ENCODE assay signal across 1 cellular context in the genomic region with DNA sequence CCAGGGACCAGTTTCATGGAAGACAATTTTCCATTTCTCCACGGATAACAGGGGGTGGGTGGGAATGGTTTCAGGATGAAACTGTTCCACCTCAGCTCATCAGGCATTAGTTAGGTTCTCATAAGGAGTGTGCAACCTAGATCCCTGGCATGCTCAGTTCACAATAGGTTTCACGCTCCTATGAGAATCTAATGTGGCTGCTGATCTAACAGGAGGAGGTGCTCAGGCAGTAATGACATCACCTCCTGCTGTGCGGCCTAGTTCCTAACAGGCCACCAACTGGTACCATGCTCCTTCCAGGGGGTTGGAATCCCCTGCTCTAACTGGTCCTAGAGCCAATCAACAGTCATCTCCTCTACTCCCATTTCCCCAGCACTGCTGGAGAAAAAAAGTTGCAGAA.
TF ChIP-seq lines count a peak whose summit lies in the region.

No MANE protein-coding gene starts in this region.

TF ChIP-seq in HEK293, 187 proteins besides CTCF, POLR2A, EP300 and RAD21 (continued from another document and continues in another):
- TF ChIP-seq, protein P1, sequence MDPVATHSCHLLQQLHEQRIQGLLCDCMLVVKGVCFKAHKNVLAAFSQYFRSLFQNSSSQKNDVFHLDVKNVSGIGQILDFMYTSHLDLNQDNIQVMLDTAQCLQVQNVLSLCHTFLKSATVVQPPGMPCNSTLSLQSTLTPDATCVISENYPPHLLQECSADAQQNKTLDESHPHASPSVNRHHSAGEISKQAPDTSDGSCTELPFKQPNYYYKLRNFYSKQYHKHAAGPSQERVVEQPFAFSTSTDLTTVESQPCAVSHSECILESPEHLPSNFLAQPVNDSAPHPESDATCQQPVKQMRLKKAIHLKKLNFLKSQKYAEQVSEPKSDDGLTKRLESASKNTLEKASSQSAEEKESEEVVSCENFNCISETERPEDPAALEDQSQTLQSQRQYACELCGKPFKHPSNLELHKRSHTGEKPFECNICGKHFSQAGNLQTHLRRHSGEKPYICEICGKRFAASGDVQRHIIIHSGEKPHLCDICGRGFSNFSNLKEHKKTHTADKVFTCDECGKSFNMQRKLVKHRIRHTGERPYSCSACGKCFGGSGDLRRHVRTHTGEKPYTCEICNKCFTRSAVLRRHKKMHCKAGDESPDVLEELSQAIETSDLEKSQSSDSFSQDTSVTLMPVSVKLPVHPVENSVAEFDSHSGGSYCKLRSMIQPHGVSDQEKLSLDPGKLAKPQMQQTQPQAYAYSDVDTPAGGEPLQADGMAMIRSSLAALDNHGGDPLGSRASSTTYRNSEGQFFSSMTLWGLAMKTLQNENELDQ (tag by site-specific recombination; IDR thresholded peaks at IDR 0.05; ENCODE audit: low read depth) = no peak
- TF ChIP-seq KLF16 (tag by site-specific recombination; IDR thresholded peaks at IDR 0.05) (no peak), ZBTB17 (tag by site-specific recombination; IDR thresholded peaks at IDR 0.05) (peak; percentile 83), ZNF184 (tag by site-specific recombination; IDR thresholded peaks at IDR 0.05) (no peak), ZBTB48 (tag by site-specific recombination; IDR thresholded peaks at IDR 0.05) (0 out of 2 replicates have a peak, but pooled peaks have one; percentile 34), ZNF521 (tag by site-specific recombination; IDR thresholded peaks at IDR 0.05) (no peak), MYNN (tag by site-specific recombination; IDR thresholded peaks at IDR 0.05; ENCODE audit: borderline replicate concordance) (no peak), SALL2 (tag by site-specific recombination; IDR thresholded peaks at IDR 0.05; ENCODE audit: borderline replicate concordance) (no peak), ZNF114 (tag by site-specific recombination; IDR thresholded peaks at IDR 0.05) (no peak), HOXC10 (CRISPR knock-in tag; IDR thresholded peaks at IDR 0.05) (no peak), SP7 (tag by site-specific recombination; IDR thresholded peaks at IDR 0.05) (peak; percentile 37; the same call in 1 of the 2 replicates), ZFHX2 (tag by site-specific recombination; conservative IDR thresholded peaks at IDR 0.05) (no peak), ZNF248 (tag by site-specific recombination; IDR thresholded peaks at IDR 0.05) (no peak), ZNF548 (tag by site-specific recombination; IDR thresholded peaks at IDR 0.05) (no peak), ZNF571 (tag by site-specific recombination; IDR thresholded peaks at IDR 0.05) (no peak), ZNF560 (tag by site-specific recombination; IDR thresholded peaks at IDR 0.05; ENCODE audit: borderline replicate concordance) (no peak), ZNF473 (tag by site-specific recombination; IDR thresholded peaks at IDR 0.05) (no peak), ZNF707 (tag by site-specific recombination; IDR thresholded peaks at IDR 0.05) (no peak), ZNF791 (tag by site-specific recombination; IDR thresholded peaks at IDR 0.05) (no peak), ZFP69B (tag by site-specific recombination; IDR thresholded peaks at IDR 0.05) (no peak), GFI1B (tag by site-specific recombination; IDR thresholded peaks at IDR 0.05) (no peak), ZNF335 (tag by site-specific recombination; conservative IDR thresholded peaks at IDR 0.05) (peak; percentile 57; the same call in 1 of the 2 replicates), IKZF3 (tag by site-specific recombination; IDR thresholded peaks at IDR 0.05) (0 out of 2 replicates have a peak, but pooled peaks have one; percentile 9), KLF9 (tag by site-specific recombination; IDR thresholded peaks at IDR 0.05; ENCODE audit: low read depth) (no peak), BCL11B (tag by site-specific recombination; IDR thresholded peaks at IDR 0.05; ENCODE audit: low read depth) (no peak), BCL11A (tag by site-specific recombination; IDR thresholded peaks at IDR 0.05; ENCODE audit: low read depth) (no peak), GLIS1 (tag by site-specific recombination; IDR thresholded peaks at IDR 0.05) (peak; percentile 81), ZNF621 (tag by site-specific recombination; IDR thresholded peaks at IDR 0.05) (no peak), ZNF157 (tag by site-specific recombination; IDR thresholded peaks at IDR 0.05) (no peak), ZNF433 (tag by site-specific recombination; IDR thresholded peaks at IDR 0.05; ENCODE audit: low read depth) (no peak), ZNF146 (tag by site-specific recombination; IDR thresholded peaks at IDR 0.05) (no peak), ZNF214 (tag by site-specific recombination; IDR thresholded peaks at IDR 0.05; ENCODE audit: borderline replicate concordance) (no peak), HOXD13 (CRISPR knock-in tag; IDR thresholded peaks at IDR 0.05; ENCODE audit: borderline replicate concordance) (no peak), GLI2 (tag by site-specific recombination; IDR thresholded peaks at IDR 0.05; ENCODE audit: borderline replicate concordance, low read depth) (no peak)
- TF ChIP-seq, protein P2, sequence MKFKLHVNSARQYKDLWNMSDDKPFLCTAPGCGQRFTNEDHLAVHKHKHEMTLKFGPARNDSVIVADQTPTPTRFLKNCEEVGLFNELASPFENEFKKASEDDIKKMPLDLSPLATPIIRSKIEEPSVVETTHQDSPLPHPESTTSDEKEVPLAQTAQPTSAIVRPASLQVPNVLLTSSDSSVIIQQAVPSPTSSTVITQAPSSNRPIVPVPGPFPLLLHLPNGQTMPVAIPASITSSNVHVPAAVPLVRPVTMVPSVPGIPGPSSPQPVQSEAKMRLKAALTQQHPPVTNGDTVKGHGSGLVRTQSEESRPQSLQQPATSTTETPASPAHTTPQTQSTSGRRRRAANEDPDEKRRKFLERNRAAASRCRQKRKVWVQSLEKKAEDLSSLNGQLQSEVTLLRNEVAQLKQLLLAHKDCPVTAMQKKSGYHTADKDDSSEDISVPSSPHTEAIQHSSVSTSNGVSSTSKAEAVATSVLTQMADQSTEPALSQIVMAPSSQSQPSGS (tag by site-specific recombination; IDR thresholded peaks at IDR 0.05; ENCODE audit: low read depth) = peak; percentile 89
- TF ChIP-seq, protein P3, sequence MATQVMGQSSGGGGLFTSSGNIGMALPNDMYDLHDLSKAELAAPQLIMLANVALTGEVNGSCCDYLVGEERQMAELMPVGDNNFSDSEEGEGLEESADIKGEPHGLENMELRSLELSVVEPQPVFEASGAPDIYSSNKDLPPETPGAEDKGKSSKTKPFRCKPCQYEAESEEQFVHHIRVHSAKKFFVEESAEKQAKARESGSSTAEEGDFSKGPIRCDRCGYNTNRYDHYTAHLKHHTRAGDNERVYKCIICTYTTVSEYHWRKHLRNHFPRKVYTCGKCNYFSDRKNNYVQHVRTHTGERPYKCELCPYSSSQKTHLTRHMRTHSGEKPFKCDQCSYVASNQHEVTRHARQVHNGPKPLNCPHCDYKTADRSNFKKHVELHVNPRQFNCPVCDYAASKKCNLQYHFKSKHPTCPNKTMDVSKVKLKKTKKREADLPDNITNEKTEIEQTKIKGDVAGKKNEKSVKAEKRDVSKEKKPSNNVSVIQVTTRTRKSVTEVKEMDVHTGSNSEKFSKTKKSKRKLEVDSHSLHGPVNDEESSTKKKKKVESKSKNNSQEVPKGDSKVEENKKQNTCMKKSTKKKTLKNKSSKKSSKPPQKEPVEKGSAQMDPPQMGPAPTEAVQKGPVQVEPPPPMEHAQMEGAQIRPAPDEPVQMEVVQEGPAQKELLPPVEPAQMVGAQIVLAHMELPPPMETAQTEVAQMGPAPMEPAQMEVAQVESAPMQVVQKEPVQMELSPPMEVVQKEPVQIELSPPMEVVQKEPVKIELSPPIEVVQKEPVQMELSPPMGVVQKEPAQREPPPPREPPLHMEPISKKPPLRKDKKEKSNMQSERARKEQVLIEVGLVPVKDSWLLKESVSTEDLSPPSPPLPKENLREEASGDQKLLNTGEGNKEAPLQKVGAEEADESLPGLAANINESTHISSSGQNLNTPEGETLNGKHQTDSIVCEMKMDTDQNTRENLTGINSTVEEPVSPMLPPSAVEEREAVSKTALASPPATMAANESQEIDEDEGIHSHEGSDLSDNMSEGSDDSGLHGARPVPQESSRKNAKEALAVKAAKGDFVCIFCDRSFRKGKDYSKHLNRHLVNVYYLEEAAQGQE (tag by site-specific recombination; IDR thresholded peaks at IDR 0.05) = no peak
- TF ChIP-seq, protein P4, sequence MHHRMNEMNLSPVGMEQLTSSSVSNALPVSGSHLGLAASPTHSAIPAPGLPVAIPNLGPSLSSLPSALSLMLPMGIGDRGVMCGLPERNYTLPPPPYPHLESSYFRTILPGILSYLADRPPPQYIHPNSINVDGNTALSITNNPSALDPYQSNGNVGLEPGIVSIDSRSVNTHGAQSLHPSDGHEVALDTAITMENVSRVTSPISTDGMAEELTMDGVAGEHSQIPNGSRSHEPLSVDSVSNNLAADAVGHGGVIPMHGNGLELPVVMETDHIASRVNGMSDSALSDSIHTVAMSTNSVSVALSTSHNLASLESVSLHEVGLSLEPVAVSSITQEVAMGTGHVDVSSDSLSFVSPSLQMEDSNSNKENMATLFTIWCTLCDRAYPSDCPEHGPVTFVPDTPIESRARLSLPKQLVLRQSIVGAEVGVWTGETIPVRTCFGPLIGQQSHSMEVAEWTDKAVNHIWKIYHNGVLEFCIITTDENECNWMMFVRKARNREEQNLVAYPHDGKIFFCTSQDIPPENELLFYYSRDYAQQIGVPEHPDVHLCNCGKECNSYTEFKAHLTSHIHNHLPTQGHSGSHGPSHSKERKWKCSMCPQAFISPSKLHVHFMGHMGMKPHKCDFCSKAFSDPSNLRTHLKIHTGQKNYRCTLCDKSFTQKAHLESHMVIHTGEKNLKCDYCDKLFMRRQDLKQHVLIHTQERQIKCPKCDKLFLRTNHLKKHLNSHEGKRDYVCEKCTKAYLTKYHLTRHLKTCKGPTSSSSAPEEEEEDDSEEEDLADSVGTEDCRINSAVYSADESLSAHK (tag by site-specific recombination; IDR thresholded peaks at IDR 0.05) = no peak
- TF ChIP-seq, protein P5, sequence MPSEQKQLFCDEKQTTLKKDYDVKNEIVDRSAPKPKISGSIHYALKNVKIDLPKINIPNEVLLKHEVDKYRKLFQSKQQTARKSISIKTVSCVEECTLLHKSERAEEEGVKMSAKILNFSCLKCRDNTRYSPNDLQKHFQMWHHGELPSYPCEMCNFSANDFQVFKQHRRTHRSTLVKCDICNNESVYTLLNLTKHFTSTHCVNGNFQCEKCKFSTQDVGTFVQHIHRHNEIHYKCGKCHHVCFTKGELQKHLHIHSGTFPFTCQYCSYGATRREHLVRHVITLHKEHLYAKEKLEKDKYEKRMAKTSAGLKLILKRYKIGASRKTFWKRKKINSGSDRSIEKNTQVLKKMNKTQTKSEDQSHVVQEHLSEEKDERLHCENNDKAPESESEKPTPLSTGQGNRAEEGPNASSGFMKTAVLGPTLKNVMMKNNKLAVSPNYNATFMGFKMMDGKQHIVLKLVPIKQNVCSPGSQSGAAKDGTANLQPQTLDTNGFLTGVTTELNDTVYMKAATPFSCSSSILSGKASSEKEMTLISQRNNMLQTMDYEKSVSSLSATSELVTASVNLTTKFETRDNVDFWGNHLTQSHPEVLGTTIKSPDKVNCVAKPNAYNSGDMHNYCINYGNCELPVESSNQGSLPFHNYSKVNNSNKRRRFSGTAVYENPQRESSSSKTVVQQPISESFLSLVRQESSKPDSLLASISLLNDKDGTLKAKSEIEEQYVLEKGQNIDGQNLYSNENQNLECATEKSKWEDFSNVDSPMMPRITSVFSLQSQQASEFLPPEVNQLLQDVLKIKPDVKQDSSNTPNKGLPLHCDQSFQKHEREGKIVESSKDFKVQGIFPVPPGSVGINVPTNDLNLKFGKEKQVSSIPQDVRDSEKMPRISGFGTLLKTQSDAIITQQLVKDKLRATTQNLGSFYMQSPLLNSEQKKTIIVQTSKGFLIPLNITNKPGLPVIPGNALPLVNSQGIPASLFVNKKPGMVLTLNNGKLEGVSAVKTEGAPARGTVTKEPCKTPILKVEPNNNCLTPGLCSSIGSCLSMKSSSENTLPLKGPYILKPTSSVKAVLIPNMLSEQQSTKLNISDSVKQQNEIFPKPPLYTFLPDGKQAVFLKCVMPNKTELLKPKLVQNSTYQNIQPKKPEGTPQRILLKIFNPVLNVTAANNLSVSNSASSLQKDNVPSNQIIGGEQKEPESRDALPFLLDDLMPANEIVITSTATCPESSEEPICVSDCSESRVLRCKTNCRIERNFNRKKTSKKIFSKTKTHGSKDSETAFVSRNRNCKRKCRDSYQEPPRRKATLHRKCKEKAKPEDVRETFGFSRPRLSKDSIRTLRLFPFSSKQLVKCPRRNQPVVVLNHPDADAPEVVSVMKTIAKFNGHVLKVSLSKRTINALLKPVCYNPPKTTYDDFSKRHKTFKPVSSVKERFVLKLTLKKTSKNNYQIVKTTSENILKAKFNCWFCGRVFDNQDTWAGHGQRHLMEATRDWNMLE (tag by site-specific recombination; conservative IDR thresholded peaks at IDR 0.05; ENCODE audit: low read depth) = 0 out of 2 replicates have a peak, but pooled peaks have one; percentile 19
- TF ChIP-seq, protein P6, sequence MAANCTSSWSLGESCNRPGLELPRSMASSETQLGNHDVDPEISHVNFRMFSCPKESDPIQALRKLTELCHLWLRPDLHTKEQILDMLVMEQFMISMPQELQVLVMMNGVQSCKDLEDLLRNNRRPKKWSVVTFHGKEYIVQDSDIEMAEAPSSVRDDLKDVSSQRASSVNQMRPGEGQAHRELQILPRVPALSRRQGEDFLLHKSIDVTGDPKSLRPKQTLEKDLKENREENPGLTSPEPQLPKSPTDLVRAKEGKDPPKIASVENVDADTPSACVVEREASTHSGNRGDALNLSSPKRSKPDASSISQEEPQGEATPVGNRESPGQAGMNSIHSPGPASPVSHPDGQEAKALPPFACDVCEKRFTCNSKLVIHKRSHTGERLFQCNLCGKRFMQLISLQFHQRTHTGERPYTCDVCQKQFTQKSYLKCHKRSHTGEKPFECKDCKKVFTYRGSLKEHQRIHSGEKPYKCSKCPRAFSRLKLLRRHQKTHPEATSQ (tag by site-specific recombination; IDR thresholded peaks at IDR 0.05) = no peak
- TF ChIP-seq, protein P7, sequence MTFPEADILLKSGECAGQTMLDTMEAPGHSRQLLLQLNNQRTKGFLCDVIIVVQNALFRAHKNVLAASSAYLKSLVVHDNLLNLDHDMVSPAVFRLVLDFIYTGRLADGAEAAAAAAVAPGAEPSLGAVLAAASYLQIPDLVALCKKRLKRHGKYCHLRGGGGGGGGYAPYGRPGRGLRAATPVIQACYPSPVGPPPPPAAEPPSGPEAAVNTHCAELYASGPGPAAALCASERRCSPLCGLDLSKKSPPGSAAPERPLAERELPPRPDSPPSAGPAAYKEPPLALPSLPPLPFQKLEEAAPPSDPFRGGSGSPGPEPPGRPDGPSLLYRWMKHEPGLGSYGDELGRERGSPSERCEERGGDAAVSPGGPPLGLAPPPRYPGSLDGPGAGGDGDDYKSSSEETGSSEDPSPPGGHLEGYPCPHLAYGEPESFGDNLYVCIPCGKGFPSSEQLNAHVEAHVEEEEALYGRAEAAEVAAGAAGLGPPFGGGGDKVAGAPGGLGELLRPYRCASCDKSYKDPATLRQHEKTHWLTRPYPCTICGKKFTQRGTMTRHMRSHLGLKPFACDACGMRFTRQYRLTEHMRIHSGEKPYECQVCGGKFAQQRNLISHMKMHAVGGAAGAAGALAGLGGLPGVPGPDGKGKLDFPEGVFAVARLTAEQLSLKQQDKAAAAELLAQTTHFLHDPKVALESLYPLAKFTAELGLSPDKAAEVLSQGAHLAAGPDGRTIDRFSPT (tag by site-specific recombination; IDR thresholded peaks at IDR 0.05) = no peak
- TF ChIP-seq, protein P8, sequence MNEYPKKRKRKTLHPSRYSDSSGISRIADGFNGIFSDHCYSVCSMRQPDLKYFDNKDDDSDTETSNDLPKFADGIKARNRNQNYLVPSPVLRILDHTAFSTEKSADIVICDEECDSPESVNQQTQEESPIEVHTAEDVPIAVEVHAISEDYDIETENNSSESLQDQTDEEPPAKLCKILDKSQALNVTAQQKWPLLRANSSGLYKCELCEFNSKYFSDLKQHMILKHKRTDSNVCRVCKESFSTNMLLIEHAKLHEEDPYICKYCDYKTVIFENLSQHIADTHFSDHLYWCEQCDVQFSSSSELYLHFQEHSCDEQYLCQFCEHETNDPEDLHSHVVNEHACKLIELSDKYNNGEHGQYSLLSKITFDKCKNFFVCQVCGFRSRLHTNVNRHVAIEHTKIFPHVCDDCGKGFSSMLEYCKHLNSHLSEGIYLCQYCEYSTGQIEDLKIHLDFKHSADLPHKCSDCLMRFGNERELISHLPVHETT (tag by site-specific recombination; IDR thresholded peaks at IDR 0.05) = no peak
